18 cellular contexts compared by ENCODE assay signal in genomic region chr5:3122216-3122615, GRCh38.
"Had no signal": no experiment of that assay in that cellular context is flagged by ENCODE, and none has a peak within 500 bp of the region (broad histone marks: within the 10 kb centered on the region; RNA-seq: fewer than 3 reads in every experiment).

No MANE protein-coding gene starts in this region.

- H3K36me3 ChIP-seq: right atrium auricular region, suprapubic skin, upper lobe of right lung had no signal

- H3K4me1 Mint-ChIP-seq: activated B cell treated with CpG ODN at 0.5 μM for 24 hours; activated naive CD4-positive, alpha-beta T cell treated with anti-CD3 and anti-CD28 coated beads, Interleukin-2, amount 50 U/mL, for 24 hours had no signal

- DNase-seq: activated B cell treated with CpG ODN at 0.5 μM for 24 hours; activated CD4-positive, alpha-beta T cell treated with anti-CD3 and anti-CD28 coated beads for 48 hours; activated CD8-positive, alpha-beta memory T cell treated with anti-CD3 and anti-CD28 coated beads, Interleukin-2, amount 50 U/mL, for 4 hours; activated CD8-positive, alpha-beta T cell treated with anti-CD3 and anti-CD28 coated beads, Interleukin-2, amount 10 ng/mL, durations not matched to agents 7 days and 5 days; activated effector memory CD4-positive, alpha-beta T cell treated with anti-CD3 and anti-CD28 coated beads, Interleukin-2, amount 50 U/mL, for 16 hours; activated T-cell treated with anti-CD3 and anti-CD28 coated beads, Interleukin-2, amount 50 U/mL, for 48 hours; caudate nucleus; effector CD8-positive, alpha-beta T cell; foreskin melanocyte; nucleus accumbens had no signal

- H3K27ac ChIP-seq: right atrium auricular region, suprapubic skin, upper lobe of right lung had no signal

- H3K4me3 Mint-ChIP-seq: activated B cell treated with CpG ODN at 0.5 μM for 24 hours; activated CD8-positive, alpha-beta T cell treated with anti-CD3 and anti-CD28 coated beads, Interleukin-2, amount 10 ng/mL, durations not matched to agents 7 days and 5 days; activated naive CD4-positive, alpha-beta T cell treated with anti-CD3 and anti-CD28 coated beads, Interleukin-2, amount 50 U/mL, for 24 hours; mesothelial cell of epicardium; stimulated activated naive CD8-positive, alpha-beta T cell treated with anti-CD3 and anti-CD28 coated beads, Interleukin-15, Interleukin-2, amounts not matched to agents 100 ng/mL and 50 ng/mL, for 24 hours; T-helper 1 cell treated with Interleukin-12 subunit alpha and Interleukin-12 subunit beta and Interleukin-4 antibody, amounts not matched to agents 30 μg/mL and 1 μg/mL, for 36 hours had no signal

- ATAC-seq: activated CD8-positive, alpha-beta T cell treated with anti-CD3 and anti-CD28 coated beads, Interleukin-2, amount 10 ng/mL, durations not matched to agents 7 days and 5 days; upper lobe of right lung had no signal

- H3K36me3 Mint-ChIP-seq: activated naive CD4-positive, alpha-beta T cell treated with anti-CD3 and anti-CD28 coated beads, Interleukin-2, amount 50 U/mL, for 24 hours; mesothelial cell of epicardium had no signal

- H3K9me3 ChIP-seq: right atrium auricular region, suprapubic skin, upper lobe of right lung had no signal

- H3K9me3 Mint-ChIP-seq: activated B cell treated with CpG ODN at 0.5 μM for 24 hours; activated naive CD4-positive, alpha-beta T cell treated with anti-CD3 and anti-CD28 coated beads, Interleukin-2, amount 50 U/mL, for 24 hours; mesothelial cell of epicardium; stimulated activated naive CD8-positive, alpha-beta T cell treated with anti-CD3 and anti-CD28 coated beads, Interleukin-15, Interleukin-2, amounts not matched to agents 100 ng/mL and 50 ng/mL, for 24 hours; T-helper 1 cell treated with Interleukin-12 subunit alpha and Interleukin-12 subunit beta and Interleukin-4 antibody, amounts not matched to agents 30 μg/mL and 1 μg/mL, for 36 hours had no signal

- H3K4me3 ChIP-seq: lung, right atrium auricular region, suprapubic skin, upper lobe of right lung had no signal

- H3K27ac Mint-ChIP-seq: activated B cell treated with CpG ODN at 0.5 μM for 24 hours; activated CD8-positive, alpha-beta T cell treated with anti-CD3 and anti-CD28 coated beads, Interleukin-2, amount 10 ng/mL, durations not matched to agents 7 days and 5 days; activated naive CD4-positive, alpha-beta T cell treated with anti-CD3 and anti-CD28 coated beads, Interleukin-2, amount 50 U/mL, for 24 hours; stimulated activated naive CD8-positive, alpha-beta T cell treated with anti-CD3 and anti-CD28 coated beads, Interleukin-15, Interleukin-2, amounts not matched to agents 100 ng/mL and 50 ng/mL, for 24 hours; T-helper 1 cell treated with Interleukin-12 subunit alpha and Interleukin-12 subunit beta and Interleukin-4 antibody, amounts not matched to agents 30 μg/mL and 1 μg/mL, for 36 hours had no signal

- H3K4me1 ChIP-seq: right atrium auricular region, suprapubic skin, upper lobe of right lung had no signal
